Comparison of ENCODE assay signal across 22 cellular contexts in genomic region chr6:159282351-159282750, GRCh38.
"Had no signal": no experiment of that assay in that cellular context is flagged by ENCODE, and none has a peak within 500 bp of the region (broad histone marks: within the 10 kb centered on the region; RNA-seq: fewer than 3 reads in every experiment).

No MANE protein-coding gene starts in this region.

- H3K9me3 ChIP-seq: prostate gland, thyroid gland, vagina had no signal

- H3K4me1 Mint-ChIP-seq: naive thymus-derived CD8-positive, alpha-beta T cell; nephron progenitor cell; stimulated activated effector memory CD8-positive, alpha-beta T cell treated with anti-CD3 and anti-CD28 coated beads, Interleukin-12 subunit alpha, Interleukin-12 subunit beta, amount 100 ng/mL, for 72 hours had no signal

- H3K4me3 Mint-ChIP-seq: naive thymus-derived CD8-positive, alpha-beta T cell; nephron progenitor cell; stimulated activated effector memory CD8-positive, alpha-beta T cell treated with anti-CD3 and anti-CD28 coated beads, Interleukin-12 subunit alpha, Interleukin-12 subunit beta, amount 100 ng/mL, for 72 hours had no signal

- H3K4me1 ChIP-seq: left lung, prostate gland, right atrium auricular region, thyroid gland, vagina had no signal

- H3K36me3 Mint-ChIP-seq: stimulated activated effector memory CD8-positive, alpha-beta T cell treated with anti-CD3 and anti-CD28 coated beads, Interleukin-12 subunit alpha, Interleukin-12 subunit beta, amount 100 ng/mL, for 72 hours had no signal

- H3K4me3 ChIP-seq: coronary artery, heart right ventricle, left lung, prostate gland, right atrium auricular region, stomach, thyroid gland, vagina had no signal

- H3K27me3 ChIP-seq: left lung, right atrium auricular region, stomach, thyroid gland, vagina had no signal

- ATAC-seq: heart right ventricle; left cardiac atrium; left lung; naive thymus-derived CD8-positive, alpha-beta T cell; sciatic nerve; stimulated activated effector memory CD8-positive, alpha-beta T cell treated with anti-CD3 and anti-CD28 coated beads, Interleukin-12 subunit alpha, Interleukin-12 subunit beta, amount 100 ng/mL, for 72 hours had no signal

- DNase-seq: foreskin melanocyte; glutamatergic neuron; heart right ventricle; hippocampal formation; left cardiac atrium; left lung; mesendoderm; naive thymus-derived CD8-positive, alpha-beta T cell; nephron progenitor cell; nucleus accumbens; stimulated activated CD4-positive, alpha-beta T cell treated with anti-CD3 and anti-CD28 coated beads, Interleukin-2, amount 100 ng/mL, for 24 hours; stimulated activated CD4-positive, alpha-beta T cell treated with anti-CD3 and anti-CD28 coated beads, Interleukin-4, amount 100 ng/mL, for 24 hours; stimulated activated naive CD4-positive, alpha-beta T cell treated with Interleukin-2 at 50 U/mL for 16 hours; stomach; thyroid gland; trophoblast cell had no signal

- H3K36me3 ChIP-seq: heart right ventricle, left lung, prostate gland, right atrium auricular region, stomach, thyroid gland, vagina had no signal

- H3K27ac Mint-ChIP-seq: naive thymus-derived CD8-positive, alpha-beta T cell; nephron progenitor cell; stimulated activated effector memory CD8-positive, alpha-beta T cell treated with anti-CD3 and anti-CD28 coated beads, Interleukin-12 subunit alpha, Interleukin-12 subunit beta, amount 100 ng/mL, for 72 hours had no signal
